In the genomic region with DNA sequence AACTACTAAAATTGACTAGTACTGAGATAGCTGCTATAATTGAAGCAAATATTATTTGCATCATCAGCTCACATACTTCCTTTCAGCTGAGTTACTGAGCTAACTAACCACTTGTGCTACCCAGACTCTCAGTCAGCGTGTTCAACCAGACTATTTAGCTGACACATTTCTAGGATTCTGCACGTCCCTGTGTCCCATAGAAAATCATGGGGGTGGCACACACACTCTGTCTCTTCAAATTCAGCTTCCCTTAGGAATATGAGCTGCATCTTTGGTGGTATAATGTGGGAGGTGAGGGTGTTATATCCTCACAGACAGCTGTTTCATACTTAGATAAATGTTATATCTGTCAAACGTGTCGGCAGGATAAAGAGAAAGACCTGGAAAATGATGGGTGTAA, we compare ENCODE assay signal across 6 cellular contexts.
"Had no signal": no experiment of that assay in that cellular context is flagged by ENCODE, and none has a peak within 500 bp of the region (broad histone marks: within the 10 kb centered on the region; RNA-seq: fewer than 3 reads in every experiment).

No MANE protein-coding gene starts in this region.

- ATAC-seq: HepG2, K562 had no signal

- H3K4me3 ChIP-seq: K562 had no signal

- DNase-seq: IMR-90, KBM-7, KG1 had no signal

- H3K27ac ChIP-seq: HL-60 had no signal
